Comparison of ENCODE assay signal across 34 cellular contexts in genomic region chr6:40538556-40538955, GRCh38. TPM values are rescaled to one million over a fixed set of nuclear protein-coding genes. Genes with fewer than 3 reads are reported as not detected.
"Had no signal": no experiment of that assay in that cellular context is flagged by ENCODE, and none has a peak within 500 bp of the region (broad histone marks: within the 10 kb centered on the region; RNA-seq: fewer than 3 reads in every experiment).

No MANE protein-coding gene starts in this region.

- H3K4me1 ChIP-seq: colonic mucosa, gastrocnemius medialis, heart right ventricle, left ventricle myocardium inferior, lower lobe of right lung had no signal

- H3K27me3 ChIP-seq: colonic mucosa, gastrocnemius medialis had no signal

- H3K36me3 ChIP-seq: colonic mucosa, esophagus squamous epithelium, gastrocnemius medialis, heart right ventricle, left ventricle myocardium inferior, lower lobe of right lung had no signal

- DNase-seq: cerebellar nuclear complex; colonic mucosa; cortex of kidney; effector CD8-positive, alpha-beta T cell; effector memory CD8-positive, alpha-beta T cell; endodermal cell; erythroblast; esophagus squamous epithelium; foreskin fibroblast; foreskin melanocyte; gastrocnemius medialis; glutamatergic neuron; head of caudate nucleus; heart right ventricle; hypothalamus; immature natural killer cell; islet precursor cell; kidney glomerular epithelial cell; left colon; left ventricle myocardium inferior; lower lobe of right lung; mesenchymal stem cell; mucosa of descending colon had no signal

- H3K36me3 Mint-ChIP-seq: immature natural killer cell, mesothelial cell of epicardium had no signal

- FAIRE-seq: endometrium, kidney had no signal

- ATAC-seq: effector memory CD8-positive, alpha-beta T cell; esophagus mucosa; gastrocnemius medialis; heart right ventricle; left colon; left lobe of liver; lower lobe of right lung; mucosa of descending colon had no signal

- H3K4me3 Mint-ChIP-seq: dendritic cell treated with granulocyte-macrophage colony-stimulating factor and Interleukin-4, amounts not matched to agents 40 ng/mL and 50 ng/mL, for 4 days; effector memory CD8-positive, alpha-beta T cell; endodermal cell; immature natural killer cell; mesothelial cell of epicardium had no signal

- H3K4me3 ChIP-seq: colonic mucosa, esophagus squamous epithelium, gastrocnemius medialis, heart right ventricle, left ventricle myocardium inferior, lower lobe of right lung, mucosa of descending colon had no signal

- H3K9me3 Mint-ChIP-seq: dendritic cell treated with granulocyte-macrophage colony-stimulating factor and Interleukin-4, amounts not matched to agents 40 ng/mL and 50 ng/mL, for 4 days; effector memory CD8-positive, alpha-beta T cell; endodermal cell; immature natural killer cell; mesothelial cell of epicardium had no signal

- H3K9me3 ChIP-seq: colonic mucosa, esophagus squamous epithelium, gastrocnemius medialis, heart right ventricle, left ventricle myocardium inferior, lower lobe of right lung, mucosa of descending colon had no signal

- H3K27ac Mint-ChIP-seq: dendritic cell treated with granulocyte-macrophage colony-stimulating factor and Interleukin-4, amounts not matched to agents 40 ng/mL and 50 ng/mL, for 4 days; endodermal cell; immature natural killer cell; mesothelial cell of epicardium had no signal

- H3K27ac ChIP-seq: colonic mucosa, epithelial cell of prostate, esophagus squamous epithelium, gastrocnemius medialis, heart right ventricle, left ventricle myocardium inferior, lower lobe of right lung had no signal

- H3K4me1 Mint-ChIP-seq: immature natural killer cell had no signal

RNA-seq across cellular contexts. Expression of gene LRFN2, which starts 48.6 kb away (rescaled TPM):
- total RNA-seq: dermis microvascular lymphatic vessel endothelial cell, gastrocnemius medialis, glomerular endothelial cell, heart right ventricle, kidney, left ventricle myocardium inferior, lower lobe of right lung, lung microvascular endothelial cell, mesenteric fat pad, mesothelial cell of epicardium had no signal
- polyA plus RNA-seq: heart right ventricle had no signal
